In the genomic region with DNA sequence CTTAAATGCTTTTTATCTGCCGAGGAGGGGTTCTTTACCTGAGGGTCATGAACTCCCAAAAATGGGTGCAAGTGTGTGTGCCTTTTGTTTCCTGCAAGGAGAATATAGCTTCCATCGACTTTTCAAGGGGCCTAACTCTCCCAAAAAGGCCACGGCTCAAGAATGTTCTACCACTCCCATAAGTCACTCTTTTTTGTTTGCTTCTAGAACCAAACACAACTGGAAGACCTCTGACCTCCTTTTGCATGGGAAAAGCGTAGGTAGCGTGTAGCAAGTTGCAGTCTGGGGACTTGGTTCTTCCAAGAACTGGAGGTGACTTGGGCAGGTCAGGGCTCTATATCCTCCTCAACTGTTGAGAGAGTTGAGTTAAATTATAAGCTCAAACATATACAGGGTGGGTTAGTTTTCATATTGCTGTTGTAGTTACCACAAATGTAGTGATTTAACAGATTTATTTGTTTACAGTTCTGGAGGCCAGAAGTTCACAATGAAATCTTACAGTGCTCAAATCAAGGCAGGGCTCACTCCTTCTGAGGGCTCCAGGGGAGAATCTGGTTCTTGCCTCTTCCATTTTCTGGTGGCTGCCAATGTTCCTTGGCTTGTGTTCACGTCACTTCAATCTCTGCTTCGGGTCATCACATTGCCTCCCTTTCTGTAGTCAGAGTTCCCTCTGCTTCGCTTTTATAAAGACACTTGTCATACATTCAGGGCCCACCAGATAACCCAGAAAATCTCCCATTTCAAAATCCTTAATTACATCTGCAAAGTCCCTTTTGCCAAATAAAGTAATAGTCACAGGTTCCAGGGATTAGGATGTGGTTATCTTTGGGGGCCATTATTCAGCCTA, we compare ENCODE assay signal across 11 cellular contexts. TPM values are rescaled to one million over a fixed set of nuclear protein-coding genes. Genes with fewer than 3 reads are reported as not detected.
DNase-seq lines count a peak whose midpoint lies in the region; ATAC-seq and TF ChIP-seq lines count a peak whose summit lies in the region.
"Had no signal": no experiment of that assay in that cellular context is flagged by ENCODE, and none has a peak within 500 bp of the region (broad histone marks: within the 10 kb centered on the region; RNA-seq: fewer than 3 reads in every experiment).

No MANE protein-coding gene starts in this region.

- no peak for TF ChIP-seq CTCF in WTC11 (IDR thresholded peaks at IDR 0.05)
- TF ChIP-seq CTCF in suprapubic skin (IDR thresholded peaks at IDR 0.05): no peak
- TF ChIP-seq CTCF in tibial nerve (IDR thresholded peaks at IDR 0.05): no peak

- H3K27ac Mint-ChIP-seq in activated CD8-positive, alpha-beta memory T cell treated with anti-CD3 and anti-CD28 coated beads, Interleukin-2, amount 10 ng/mL, durations not matched to agents 7 days and 5 days: peak overlapping the region; percentile 89
- peak overlapping the region; percentile 91 for H3K27ac Mint-ChIP-seq in WTC11

- DNase-seq in activated CD8-positive, alpha-beta memory T cell treated with anti-CD3 and anti-CD28 coated beads, Interleukin-2, amount 10 ng/mL, durations not matched to agents 7 days and 5 days: no peak
- no peak for DNase-seq in activated CD8-positive, alpha-beta memory T cell treated with anti-CD3 and anti-CD28 coated beads, Interleukin-2, amount 50 U/mL, for 4 hours
- DNase-seq in WTC11 (ENCODE audit: low spot score): no peak
- no peak for DNase-seq in suprapubic skin (ENCODE audit: low spot score in 2 of 2)
- DNase-seq in tibial nerve (ENCODE audit: low spot score in 2 of 2): no peak
- no peak for DNase-seq in hepatic stellate cell (ENCODE audit: low spot score)
- DNase-seq: SHP77 treated with DMSO at 0.1 percent for 48 hours had no signal

- no peaks in the 10 kb centered on the region for H3K9me3 Mint-ChIP-seq in activated CD8-positive, alpha-beta memory T cell treated with anti-CD3 and anti-CD28 coated beads, Interleukin-2, amount 10 ng/mL, durations not matched to agents 7 days and 5 days (ENCODE audit: low read depth)
- H3K9me3 Mint-ChIP-seq in WTC11: no peaks in the 10 kb centered on the region

- POLR2A ChIA-PET in WTC11 (lab: Charles Lee): interaction anchor here (0.6 to 2.9 kb wide), 3 partner anchors 15 to 69 kb away, joined by 3 to 17 read pairs (median 8); a partner anchor contains a TSS

- peaks cover 42% of the 10 kb centered on the region for H3K4me1 Mint-ChIP-seq in activated CD8-positive, alpha-beta memory T cell treated with anti-CD3 and anti-CD28 coated beads, Interleukin-2, amount 10 ng/mL, durations not matched to agents 7 days and 5 days
- peaks cover 50% of the 10 kb centered on the region for H3K4me1 Mint-ChIP-seq in WTC11

- H3K36me3 ChIP-seq in iPS-15b (ENCODE audit: control insufficient read depth, insufficient read depth, low read length) (no peaks in the 10 kb centered on the region), suprapubic skin (no peaks in the 10 kb centered on the region), tibial nerve (no peaks in the 10 kb centered on the region)

- H3K4me3 ChIP-seq in iPS-15b (ENCODE audit: low read depth, low read length): peak overlapping the region; percentile 92
- peak overlapping the region; percentile 70 for H3K4me3 ChIP-seq in suprapubic skin
- H3K4me3 ChIP-seq in tibial nerve: no peak overlapping the region

- H3K27me3 ChIP-seq in iPS-15b (ENCODE audit: control insufficient read depth, insufficient read depth, low read length): peaks cover 6% of the 10 kb centered on the region
- H3K27me3 ChIP-seq in suprapubic skin: no peaks in the 10 kb centered on the region
- no peaks in the 10 kb centered on the region for H3K27me3 ChIP-seq in tibial nerve

- H3K9me3 ChIP-seq in iPS-15b (ENCODE audit: control insufficient read depth, insufficient read depth, low read length) (no peaks in the 10 kb centered on the region), suprapubic skin (no peaks in the 10 kb centered on the region), tibial nerve (no peaks in the 10 kb centered on the region)

- ATAC-seq in activated CD8-positive, alpha-beta memory T cell treated with anti-CD3 and anti-CD28 coated beads, Interleukin-2, amount 10 ng/mL, durations not matched to agents 7 days and 5 days: no peak
- ATAC-seq in WTC11 (no peak), GM18511 (IDR thresholded peaks at IDR 0.05; ENCODE audit: unreplicated experiment) (no peak)

- H3K9ac ChIP-seq in iPS-15b (ENCODE audit: low read depth, low read length): no peak overlapping the region

- WGBS in suprapubic skin: 64% methylated on average over 8 of the region's 8 CpGs
- 64% methylated on average over 8 of the region's 8 CpGs for WGBS in tibial nerve, 2 donors

- no peak for TF ChIP-seq EP300 in suprapubic skin (IDR thresholded peaks at IDR 0.05)
- TF ChIP-seq EP300 in tibial nerve (IDR thresholded peaks at IDR 0.05): no peak

- H3K4me1 ChIP-seq in iPS-15b (ENCODE audit: control insufficient read depth, insufficient read depth, low read length) (peaks cover 8% of the 10 kb centered on the region), suprapubic skin (peaks cover 24% of the 10 kb centered on the region), tibial nerve (peaks cover 0 to 19% (median 15%) of the 10 kb centered on the region in 4 donors)

- TF ChIP-seq POLR2A in suprapubic skin (IDR thresholded peaks at IDR 0.05) (no peak), tibial nerve (IDR thresholded peaks at IDR 0.05) (no peak)

- CTCF ChIA-PET in activated CD8-positive, alpha-beta memory T cell treated with anti-CD3 and anti-CD28 coated beads, Interleukin-2, amount 10 ng/mL, durations not matched to agents 7 days and 5 days (lab: Charles Lee): interaction anchor here (1.7 to 5.2 kb wide), 2 partner anchors 9 to 14 kb away, joined by 3 to 31 read pairs; a partner anchor contains a TSS
- CTCF ChIA-PET in WTC11 (lab: Charles Lee): interaction anchor here (1.2 to 2.6 kb wide), 5 partner anchors 15 to 97 kb away, joined by 3 to 17 read pairs (median 5); a partner anchor contains a TSS

- no peak overlapping the region for H3K27ac ChIP-seq in suprapubic skin
- no peak overlapping the region for H3K27ac ChIP-seq in tibial nerve

- H3K36me3 Mint-ChIP-seq in activated CD8-positive, alpha-beta memory T cell treated with anti-CD3 and anti-CD28 coated beads, Interleukin-2, amount 10 ng/mL, durations not matched to agents 7 days and 5 days: peaks cover 9% of the 10 kb centered on the region
- peaks cover 15% of the 10 kb centered on the region for H3K36me3 Mint-ChIP-seq in WTC11

- H3K4me3 Mint-ChIP-seq in activated CD8-positive, alpha-beta memory T cell treated with anti-CD3 and anti-CD28 coated beads, Interleukin-2, amount 10 ng/mL, durations not matched to agents 7 days and 5 days: peak overlapping the region; percentile 94
- peak overlapping the region; percentile 77 for H3K4me3 Mint-ChIP-seq in WTC11

- no peaks in the 10 kb centered on the region for H3K27me3 Mint-ChIP-seq in activated CD8-positive, alpha-beta memory T cell treated with anti-CD3 and anti-CD28 coated beads, Interleukin-2, amount 10 ng/mL, durations not matched to agents 7 days and 5 days
- no peaks in the 10 kb centered on the region; the same call in 1 of the 2 replicates for H3K27me3 Mint-ChIP-seq in WTC11 (ENCODE audit: low read depth)

TF ChIP-seq in WTC11, 78 proteins besides CTCF, POLR2A, EP300 and RAD21:
- TF ChIP-seq, protein P1, sequence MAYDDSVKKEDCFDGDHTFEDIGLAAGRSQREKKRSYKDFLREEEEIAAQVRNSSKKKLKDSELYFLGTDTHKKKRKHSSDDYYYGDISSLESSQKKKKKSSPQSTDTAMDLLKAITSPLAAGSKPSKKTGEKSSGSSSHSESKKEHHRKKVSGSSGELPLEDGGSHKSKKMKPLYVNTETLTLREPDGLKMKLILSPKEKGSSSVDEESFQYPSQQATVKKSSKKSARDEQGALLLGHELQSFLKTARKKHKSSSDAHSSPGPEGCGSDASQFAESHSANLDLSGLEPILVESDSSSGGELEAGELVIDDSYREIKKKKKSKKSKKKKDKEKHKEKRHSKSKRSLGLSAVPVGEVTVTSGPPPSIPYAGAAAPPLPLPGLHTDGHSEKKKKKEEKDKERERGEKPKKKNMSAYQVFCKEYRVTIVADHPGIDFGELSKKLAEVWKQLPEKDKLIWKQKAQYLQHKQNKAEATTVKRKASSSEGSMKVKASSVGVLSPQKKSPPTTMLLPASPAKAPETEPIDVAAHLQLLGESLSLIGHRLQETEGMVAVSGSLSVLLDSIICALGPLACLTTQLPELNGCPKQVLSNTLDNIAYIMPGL (CRISPR knock-in tag; IDR thresholded peaks at IDR 0.05): no peak
- 0 out of 2 replicates have a peak, but pooled peaks have one; percentile 68 for TF ChIP-seq ZNF317 (CRISPR knock-in tag; IDR thresholded peaks at IDR 0.05; ENCODE audit: borderline replicate concordance, low read depth)

RNA-seq across cellular contexts. Expression of a gene that starts 1.4 kb away (rescaled TPM):
- 10 to 100 TPM; 26.2 to 39.7 TPM for total RNA-seq in activated CD8-positive, alpha-beta memory T cell treated with anti-CD3 and anti-CD28 coated beads, Interleukin-2, amount 10 ng/mL, durations not matched to agents 7 days and 5 days
- total RNA-seq in WTC11 (2021) (68.0 to 86.5 TPM (median 83.1 TPM) in 3 replicates), suprapubic skin (10 to 100 TPM; 15.4 to 28.2 (median 20.9) TPM), tibial nerve (10 to 100 TPM in 3 of 4 donors, 1 to 10 TPM in 1; 8.1 to 20.2 (median 16.8) TPM)

RNA-seq across cellular contexts. Expression of a gene that starts 14.8 kb away (rescaled TPM):
- total RNA-seq in activated CD8-positive, alpha-beta memory T cell treated with anti-CD3 and anti-CD28 coated beads, Interleukin-2, amount 10 ng/mL, durations not matched to agents 7 days and 5 days: 10 to 100 TPM; 20.2 to 22.8 TPM
- total RNA-seq in WTC11 (2021) (17.6 to 19.3 TPM (median 18.3 TPM) in 3 replicates), suprapubic skin (10 to 100 TPM; 31.5 to 52.1 (median 32.9) TPM), tibial nerve (10 to 100 TPM; 34.8 to 50.3 (median 43.9) TPM)

RNA-seq across cellular contexts. Expression of a gene that starts 15.1 kb away (rescaled TPM):
- 10 to 100 TPM; 19.5 to 22.2 TPM for total RNA-seq in activated CD8-positive, alpha-beta memory T cell treated with anti-CD3 and anti-CD28 coated beads, Interleukin-2, amount 10 ng/mL, durations not matched to agents 7 days and 5 days
- total RNA-seq in WTC11 (2021): 16.9 to 21.3 TPM (median 17.1 TPM) in 3 replicates
- total RNA-seq in suprapubic skin: 10 to 100 TPM; 51.5 to 81.3 (median 66.4) TPM
- total RNA-seq in tibial nerve: 10 to 100 TPM; 25.1 to 36.0 (median 28.2) TPM

RNA-seq across cellular contexts. Expression of a gene that starts 36.9 kb away (rescaled TPM):
- 10 to 100 TPM; 68.6 to 83.5 TPM for total RNA-seq in activated CD8-positive, alpha-beta memory T cell treated with anti-CD3 and anti-CD28 coated beads, Interleukin-2, amount 10 ng/mL, durations not matched to agents 7 days and 5 days
- 79.2 to 85.4 TPM (median 79.7 TPM) in 3 replicates for total RNA-seq in WTC11 (2021)
- total RNA-seq in suprapubic skin: 100 to 1,000 TPM in 1 of 4 donors, 10 to 100 TPM in 3; 52.9 to 103 (median 86.0) TPM
- total RNA-seq in tibial nerve: 10 to 100 TPM; 56.5 to 87.9 (median 66.6) TPM

RNA-seq across cellular contexts. Expression of a gene that starts 44.6 kb away (rescaled TPM):
- not detected for total RNA-seq in activated CD8-positive, alpha-beta memory T cell treated with anti-CD3 and anti-CD28 coated beads, Interleukin-2, amount 10 ng/mL, durations not matched to agents 7 days and 5 days
- total RNA-seq in WTC11 (2021) (not detected in 3 replicates), suprapubic skin (not detected), tibial nerve (not detected)
- total RNA-seq: HT1080, mucosa of gallbladder had no signal

Comparison
In these comparisons a context has a peak if more than half of its experiments do, and no peak if none do; other contexts are left out.
1. H3K4me3 ChIP-seq: peak in iPS-15b (single experiment) and suprapubic skin (single experiment); none in tibial nerve (0 of 4).